In the genomic region with DNA sequence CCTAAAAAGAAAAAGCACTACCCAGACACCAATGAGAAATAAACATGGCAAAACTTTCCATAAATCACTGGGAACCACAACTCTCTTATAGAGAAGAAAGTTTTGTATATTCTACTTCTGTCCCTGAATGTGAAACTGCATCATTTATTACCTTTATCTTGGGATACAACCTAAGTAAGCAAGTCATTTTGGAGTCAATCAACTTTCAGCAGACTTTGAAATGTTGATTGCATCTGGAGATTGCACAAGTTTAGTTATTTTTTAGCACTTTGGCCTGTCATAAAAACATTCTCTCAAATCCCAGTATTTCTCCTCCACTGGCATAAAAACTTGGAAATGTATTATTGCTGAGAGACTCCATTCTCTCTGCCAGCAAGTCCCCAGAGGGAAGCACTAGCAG, we compare ENCODE assay signal across 24 cellular contexts.
DNase-seq lines count a peak whose midpoint lies in the region; ATAC-seq, FAIRE-seq and TF ChIP-seq lines count a peak whose summit lies in the region.
"Had no signal": no experiment of that assay in that cellular context is flagged by ENCODE, and none has a peak within 500 bp of the region (broad histone marks: within the 10 kb centered on the region; RNA-seq: fewer than 3 reads in every experiment).

No MANE protein-coding gene starts in this region.

- peaks cover 12% of the 10 kb centered on the region for H3K27me3 Mint-ChIP-seq in nephron (ENCODE audit: low read depth)

- H3K27me3 ChIP-seq in BLaER1 (no peaks in the 10 kb centered on the region), small intestine (ENCODE audit: control insufficient read depth in 2 of 2, insufficient read depth in 2 of 2, low read length in 2 of 2) (no peaks in the 10 kb centered on the region)
- H3K27me3 ChIP-seq: BLaER1 treated with 17β-estradiol and CSF1 and Interleukin-3, amounts not matched to agents 10 nM and 100 nM; Peyer's patch had no signal

- peaks cover 3% of the 10 kb centered on the region for H3K36me3 Mint-ChIP-seq in nephron (ENCODE audit: low read depth)
- H3K36me3 Mint-ChIP-seq: CD4-positive, alpha-beta memory T cell had no signal

- H3K4me3 ChIP-seq in BLaER1 (no peak overlapping the region), fibroblast of villous mesenchyme (ENCODE audit: low read depth, low read length) (no peak overlapping the region), small intestine (ENCODE audit: low read depth in 1 of 2, low read length in 2 of 2) (no peak overlapping the region)
- H3K4me3 ChIP-seq: BLaER1 treated with 17β-estradiol and CSF1 and Interleukin-3, amounts not matched to agents 10 nM and 100 nM; GM23338; HAP-1; Peyer's patch had no signal

- no peaks in the 10 kb centered on the region for H3K36me3 ChIP-seq in BLaER1
- no peaks in the 10 kb centered on the region for H3K36me3 ChIP-seq in small intestine (ENCODE audit: control insufficient read depth in 2 of 2, insufficient read depth in 2 of 2, low read length in 2 of 2)
- H3K36me3 ChIP-seq: BLaER1 treated with 17β-estradiol and CSF1 and Interleukin-3, amounts not matched to agents 10 nM and 100 nM; HAP-1; Peyer's patch had no signal

- no peak overlapping the region for H3K4me3 Mint-ChIP-seq in nephron
- H3K4me3 Mint-ChIP-seq: CD4-positive, alpha-beta memory T cell; GM23338 had no signal

- H3K9me3 Mint-ChIP-seq in nephron: peaks cover 13% of the 10 kb centered on the region
- H3K9me3 Mint-ChIP-seq: CD4-positive, alpha-beta memory T cell had no signal

- no peak for TF ChIP-seq CTCF in fibroblast of villous mesenchyme (IDR thresholded peaks at IDR 0.05; ENCODE audit: insufficient read depth, low read depth, low read length)
- TF ChIP-seq CTCF in nephron (IDR thresholded peaks at IDR 0.05; ENCODE audit: unreplicated experiment in 3 of 3): no peak

- ATAC-seq in GM19035 (IDR thresholded peaks at IDR 0.05; ENCODE audit: unreplicated experiment): no peak
- ATAC-seq: GM23338 had no signal

- H3K27ac ChIP-seq in BLaER1 (no peak overlapping the region), small intestine (ENCODE audit: low read depth in 1 of 2, low read length in 1 of 2) (peak overlapping the region; percentile 45 to 58)
- H3K27ac ChIP-seq: 22Rv1; BLaER1 treated with 17β-estradiol and CSF1 and Interleukin-3, amounts not matched to agents 10 nM and 100 nM; KMS-11 had no signal

- H3K9ac ChIP-seq in BLaER1: no peak overlapping the region
- H3K9ac ChIP-seq: BLaER1 treated with 17β-estradiol and CSF1 and Interleukin-3, amounts not matched to agents 10 nM and 100 nM; KMS-11 had no signal

- DNase-seq in fibroblast of villous mesenchyme (ENCODE audit: low read depth) (peak; percentile 35), small intestine (peak; percentile 85), T1000 (lab: John Stamatoyannopoulos, UW) (no peak), posterior cingulate gyrus (no peak), NCI-H2227 (lab: John Stamatoyannopoulos, UW; ENCODE audit: unreplicated experiment) (no peak)
- DNase-seq: ACHN; CD4-positive, alpha-beta memory T cell; IMR-90; NCI-H1436 treated with DMSO at 0.1 percent for 48 hours; NCI-H1930; NCI-H226; NCI-H524 treated with DMSO at 0.1 percent for 48 hours; NCI-H82; Peyer's patch had no signal

- peaks cover 37% of the 10 kb centered on the region for H3K4me1 Mint-ChIP-seq in nephron
- H3K4me1 Mint-ChIP-seq: CD4-positive, alpha-beta memory T cell; GM23338 had no signal

- no peak for FAIRE-seq in small intestine (lab: Jason Lieb, UNC)
- FAIRE-seq: GM12891, HTR-8/SVneo had no signal

- H3K4me1 ChIP-seq in BLaER1: peaks cover 41% of the 10 kb centered on the region
- peaks cover 0 to 2% of the 10 kb centered on the region in 2 donors for H3K4me1 ChIP-seq in small intestine (ENCODE audit: control insufficient read depth in 2 of 2, insufficient read depth in 1 of 2, low read depth in 1 of 2, low read length in 1 of 2)
- H3K4me1 ChIP-seq: HAP-1 had no signal

- peaks cover 31% of the 10 kb centered on the region for H3K9me3 ChIP-seq in BLaER1
- H3K9me3 ChIP-seq in small intestine (ENCODE audit: control insufficient read depth, low read depth): no peaks in the 10 kb centered on the region
- H3K9me3 ChIP-seq: HAP-1, Peyer's patch had no signal

- peak overlapping the region; percentile 32; the same call in 1 of the 2 replicates for H3K4me2 ChIP-seq in BLaER1
- H3K4me2 ChIP-seq: GM23338, KMS-11 had no signal

- H4K20me1 ChIP-seq in BLaER1: no peaks in the 10 kb centered on the region
- H4K20me1 ChIP-seq: BLaER1 treated with 17β-estradiol and CSF1 and Interleukin-3, amounts not matched to agents 10 nM and 100 nM had no signal

- intact Hi-C loops in posterior cingulate gyrus (cut with DNase I): no loop called here

- H3K27ac Mint-ChIP-seq in nephron: peak overlapping the region; percentile 9 to 44 (median 17)
- H3K27ac Mint-ChIP-seq: CD4-positive, alpha-beta memory T cell; GM23338 had no signal

Comparison
In these comparisons a context has a peak if more than half of its experiments do, and no peak if none do; other contexts are left out.
1. DNase-seq: peak in fibroblast of villous mesenchyme (single experiment) and small intestine (single experiment); none in T1000 (single experiment), posterior cingulate gyrus (0 of 10) and NCI-H2227 (single experiment).